In genomic region chr17:59825533-59826316, GRCh38 we compare ENCODE assay signal across 9 cellular contexts.
A peak's percentile ranks its signal among the peaks of the same experiment; 100 is the strongest.
DNase-seq lines count a peak whose midpoint lies in the region; TF ChIP-seq lines count a peak whose summit lies in the region.
"Had no signal": no experiment of that assay in that cellular context is flagged by ENCODE, and none has a peak within 500 bp of the region (broad histone marks: within the 10 kb centered on the region; RNA-seq: fewer than 3 reads in every experiment).

No MANE protein-coding gene starts in this region.

- H3K36me3 ChIP-seq in DOHH2 (ENCODE audit: control insufficient read depth, low read length) (no peaks in the 10 kb centered on the region), PC-9 (ENCODE audit: low read depth) (peaks cover 5% of the 10 kb centered on the region; the same call in 1 of the 2 replicates), ovary (no peaks in the 10 kb centered on the region)

- CTCF ChIA-PET in PC-9 (lab: Charles Lee) = no interaction called here

- DNase-seq in PC-9 = no peak
- no peak for DNase-seq in ovary
- no peak for DNase-seq in hippocampal formation (lab: John Stamatoyannopoulos, UW)
- DNase-seq in mesenteric fat pad (ENCODE audit: low spot score) = no peak
- DNase-seq in ureter (ENCODE audit: low spot score) = no peak
- DNase-seq in KBM-7 = no peak
- DNase-seq: retina had no signal

- H3K9me2 ChIP-seq in DOHH2 (replicated peaks; ENCODE audit: control insufficient read depth, low read length) = no peaks in the 10 kb centered on the region
- no peaks in the 10 kb centered on the region for H3K9me2 ChIP-seq in PC-9 (ENCODE audit: insufficient read depth)

- TF ChIP-seq CTCF in DOHH2 (IDR thresholded peaks at IDR 0.05; ENCODE audit: low read depth, low read length, poor library complexity, severe bottlenecking) (no peak), PC-9 (conservative IDR thresholded peaks at IDR 0.05) (no peak), ovary (IDR thresholded peaks at IDR 0.05) (no peak)

- POLR2A ChIA-PET in PC-9 (lab: Charles Lee; ENCODE audit: unreplicated experiment) = interaction anchor here (0.6 kb wide), 1 partner anchor 43 kb away, joined by 3 read pairs; no protein-coding TSS in a partner anchor

- no peaks in the 10 kb centered on the region for H3K27me3 Mint-ChIP-seq in dendritic cell treated with granulocyte-macrophage colony-stimulating factor and Interleukin-4, amounts not matched to agents 40 ng/mL and 50 ng/mL, for 4 days

- H3K4me3 ChIP-seq in DOHH2 (ENCODE audit: low read length) (no peak overlapping the region), PC-9 (no peak overlapping the region), ovary (no peak overlapping the region)

- H3K4me1 ChIP-seq in DOHH2 (ENCODE audit: control insufficient read depth, low read length) (peaks cover 52% of the 10 kb centered on the region), PC-9 (replicated peaks; ENCODE audit: insufficient read depth) (peaks cover 54% of the 10 kb centered on the region), ovary (ENCODE audit: insufficient read depth) (peaks cover 7% of the 10 kb centered on the region)

- H3K79me2 ChIP-seq in DOHH2 (ENCODE audit: control insufficient read depth, low read length) (peaks cover 15% of the 10 kb centered on the region), PC-9 (ENCODE audit: low read depth) (peaks cover 37% of the 10 kb centered on the region)

- intact Hi-C loops in PC-9 (cut with micrococcal nuclease; ENCODE audit: unreplicated experiment) (no loop called here), ovary (cut with DNase I) (no loop called here)
- intact Hi-C loops in dendritic cell treated with granulocyte-macrophage colony-stimulating factor and Interleukin-4, amounts not matched to agents 40 ng/mL and 50 ng/mL, for 4 days (cut with micrococcal nuclease) = no loop called here

- no peak overlapping the region for H3K4me3 Mint-ChIP-seq in dendritic cell treated with granulocyte-macrophage colony-stimulating factor and Interleukin-4, amounts not matched to agents 40 ng/mL and 50 ng/mL, for 4 days

- H3F3A ChIP-seq in DOHH2 (ENCODE audit: control insufficient read depth, insufficient read depth) = peaks cover 10% of the 10 kb centered on the region
- peaks cover 45% of the 10 kb centered on the region for H3F3A ChIP-seq in PC-9 (ENCODE audit: insufficient read depth, low read depth)

- TF ChIP-seq EP300 in ovary (IDR thresholded peaks at IDR 0.05) = peak; percentile 55

- no peaks in the 10 kb centered on the region for H4K20me1 ChIP-seq in DOHH2 (ENCODE audit: control insufficient read depth, insufficient read depth, low read depth, low read length)
- H4K20me1 ChIP-seq in PC-9 (ENCODE audit: insufficient read depth) = no peaks in the 10 kb centered on the region

- H3K9me3 ChIP-seq in DOHH2 (ENCODE audit: control insufficient read depth, insufficient read depth, low read length) = no peaks in the 10 kb centered on the region
- H3K9me3 ChIP-seq in PC-9 (ENCODE audit: insufficient read depth, low read depth) = no peaks in the 10 kb centered on the region
- no peaks in the 10 kb centered on the region for H3K9me3 ChIP-seq in ovary

- WGBS in ovary, 3 donors = 63 to 79% (median 69%) methylated on average over 5 of the region's 5 CpGs

- no peak overlapping the region for H3K27ac ChIP-seq in DOHH2 (ENCODE audit: low read depth, low read length)
- H3K27ac ChIP-seq in PC-9 = peak overlapping the region; percentile 99
- no peak overlapping the region for H3K27ac ChIP-seq in ovary

- no peak for TF ChIP-seq POLR2A in ovary (IDR thresholded peaks at IDR 0.05)

- H3K4me2 ChIP-seq in DOHH2 (ENCODE audit: low read length) = 0 out of 2 replicates have a peak overlapping the region, but pooled peaks have one; percentile 10
- peak overlapping the region; percentile 84 for H3K4me2 ChIP-seq in PC-9

- H2AFZ ChIP-seq in PC-9 = no peak overlapping the region

- H3K36me3 Mint-ChIP-seq in dendritic cell treated with granulocyte-macrophage colony-stimulating factor and Interleukin-4, amounts not matched to agents 40 ng/mL and 50 ng/mL, for 4 days (ENCODE audit: low read depth) = peaks cover 42% of the 10 kb centered on the region

- BruUV-seq in PC-9 (replicated peaks; lab: Mats Ljungman, UMichigan) = no TSS peak

- H3K27me3 ChIP-seq in DOHH2 (ENCODE audit: control insufficient read depth, low read length) (no peaks in the 10 kb centered on the region), PC-9 (ENCODE audit: insufficient read depth, low read depth) (no peaks in the 10 kb centered on the region), ovary (no peaks in the 10 kb centered on the region)

- H3K4me1 Mint-ChIP-seq in dendritic cell treated with granulocyte-macrophage colony-stimulating factor and Interleukin-4, amounts not matched to agents 40 ng/mL and 50 ng/mL, for 4 days (ENCODE audit: low read depth) = peaks cover 41% of the 10 kb centered on the region

- H3K27ac Mint-ChIP-seq in dendritic cell treated with granulocyte-macrophage colony-stimulating factor and Interleukin-4, amounts not matched to agents 40 ng/mL and 50 ng/mL, for 4 days = peak overlapping the region; percentile 81

- in situ Hi-C loops in KBM-7 (cut with MboI; ENCODE audit: low pct_unique_long_range_greater_than_20kb, low sequenced_read_pairs) = no loop called here

- H3K9me3 Mint-ChIP-seq in dendritic cell treated with granulocyte-macrophage colony-stimulating factor and Interleukin-4, amounts not matched to agents 40 ng/mL and 50 ng/mL, for 4 days = no peaks in the 10 kb centered on the region
